ENCODE assay signal across 8 cellular contexts in genomic region chr5:146291421-146292074, GRCh38. TPM values are rescaled to one million over a fixed set of nuclear protein-coding genes. Genes with fewer than 3 reads are reported as not detected.
DNase-seq lines count a peak whose midpoint lies in the region; ATAC-seq, FAIRE-seq and TF ChIP-seq lines count a peak whose summit lies in the region.

No MANE protein-coding gene starts in this region.

- H3K4me1 ChIP-seq in DND-41 (ENCODE audit: insufficient read depth, low read length) (no peaks in the 10 kb centered on the region), mammary epithelial cell (ENCODE audit: insufficient read depth, low read length) (peaks cover 9% of the 10 kb centered on the region), HepG2 (ENCODE audit: insufficient read depth, low read length) (no peaks in the 10 kb centered on the region), stomach (no peaks in the 10 kb centered on the region)

- H3K79me2 ChIP-seq in DND-41 (ENCODE audit: insufficient read depth, low read length), result no peaks in the 10 kb centered on the region
- no peaks in the 10 kb centered on the region for H3K79me2 ChIP-seq in mammary epithelial cell (ENCODE audit: insufficient read depth, low read length)
- H3K79me2 ChIP-seq in HepG2 (ENCODE audit: insufficient read depth, low read length), result no peaks in the 10 kb centered on the region

- H2AFZ ChIP-seq in DND-41 (ENCODE audit: low read depth, low read length) (no peak overlapping the region), mammary epithelial cell (ENCODE audit: low read depth, low read length) (no peak overlapping the region), HepG2 (ENCODE audit: low read length) (no peak overlapping the region)

- 11% methylated on average over 5 of the region's 5 CpGs for WGBS in mammary epithelial cell (ENCODE audit: low coverage, missing lambda C conversion rate)
- 17% methylated on average over 5 of the region's 5 CpGs for WGBS in HepG2 (ENCODE audit: low lambda C conversion rate)
- WGBS in stomach, 5 donors, result 21 to 30% (median 24%) methylated on average over 5 of the region's 5 CpGs

- peak; percentile 45; the same call in 1 of the 2 replicates for TF ChIP-seq RAD21 in HepG2 (CRISPR knock-in tag; IDR thresholded peaks at IDR 0.05)

- BruUV-seq in mammary epithelial cell (replicated peaks; lab: Mats Ljungman, UMichigan), result no TSS peak
- BruUV-seq in HepG2 (replicated peaks; lab: Mats Ljungman, UMichigan), result no TSS peak

- no peak overlapping the region for H3K9ac ChIP-seq in DND-41 (ENCODE audit: low read depth, low read length)
- H3K9ac ChIP-seq in mammary epithelial cell (ENCODE audit: insufficient read depth, low read length), result no peak overlapping the region
- H3K9ac ChIP-seq in HepG2 (ENCODE audit: insufficient read depth, low read depth, low read length), result no peak overlapping the region

- CTCF ChIA-PET in mammary epithelial cell (lab: Charles Lee; ENCODE audit: low non-redundant PET), result no interaction called here
- CTCF ChIA-PET in HepG2 (lab: Yijun Ruan, JAX; ENCODE audit: low intra/inter-chr PET ratio, low total read pairs), result interaction anchor here (2.6 kb wide), 1 partner anchor 135 kb away, joined by 16 read pairs; no protein-coding TSS in a partner anchor

- TF ChIP-seq POLR2A in HepG2 (IDR thresholded peaks at IDR 0.05; ENCODE audit: insufficient read depth in 1 of 2, low read depth in 2 of 2, low read length in 2 of 2), result no peak
- no peak for TF ChIP-seq POLR2A in stomach (IDR thresholded peaks at IDR 0.05)

- FAIRE-seq in GM19239 (lab: Jason Lieb, UNC) (peak; percentile 96), HepG2 (lab: Jason Lieb, UNC) (no peak)

- in situ Hi-C loops in mammary epithelial cell (cut with MboI; ENCODE audit: low sequenced_read_pairs in 2 of 2) (loop anchor here (10.0 kb wide), 1 partner anchor 143 kb away; no protein-coding TSS in a partner anchor), HepG2 (cut with HindIII; ENCODE audit: extremely low pct_ligation_motif_present, low pct_unique_long_range_greater_than_20kb) (no loop called here)

- TF ChIP-seq CTCF in DND-41 (IDR thresholded peaks at IDR 0.05; ENCODE audit: borderline replicate concordance, extremely low read depth, low read length, poor library complexity, severe bottlenecking), result peak; percentile 69
- TF ChIP-seq CTCF in mammary epithelial cell (conservative IDR thresholded peaks at IDR 0.05 in 1 of 2, IDR thresholded peaks at IDR 0.05 in 1 of 2; ENCODE audit: extremely low read depth in 1 of 2, insufficient read depth in 1 of 2, low read depth in 1 of 2, low read length in 2 of 2), result peak; percentile 56 to 61
- TF ChIP-seq CTCF in HepG2 (CRISPR knock-in tag; IDR thresholded peaks at IDR 0.05), result peak; percentile 54
- peak in 2 of 7 experiments; percentile 24 to 34 for TF ChIP-seq CTCF in stomach (IDR thresholded peaks at IDR 0.05)

- no peaks in the 10 kb centered on the region for H4K20me1 ChIP-seq in DND-41 (ENCODE audit: insufficient read depth, low read length)
- H4K20me1 ChIP-seq in mammary epithelial cell (ENCODE audit: insufficient read depth, low read length), result no peaks in the 10 kb centered on the region
- no peaks in the 10 kb centered on the region for H4K20me1 ChIP-seq in HepG2 (ENCODE audit: insufficient read depth, low read length)

- no peak overlapping the region for H3K4me2 ChIP-seq in DND-41 (ENCODE audit: insufficient read depth, low read length)
- H3K4me2 ChIP-seq in mammary epithelial cell (ENCODE audit: insufficient read depth, low read depth, low read length), result no peak overlapping the region
- H3K4me2 ChIP-seq in HepG2 (ENCODE audit: low read depth, low read length), result no peak overlapping the region

- TF ChIP-seq EP300 in HepG2 (IDR thresholded peaks at IDR 0.05; ENCODE audit: low read depth in 2 of 2, low read length in 2 of 2), result no peak
- no peak for TF ChIP-seq EP300 in HepG2 (CRISPR knock-in tag; IDR thresholded peaks at IDR 0.05; ENCODE audit: borderline replicate concordance)
- TF ChIP-seq EP300 in stomach (IDR thresholded peaks at IDR 0.05), result no peak

- H3K4me3 ChIP-seq in DND-41 (ENCODE audit: low read depth in 1 of 2, low read length in 2 of 2) (no peak overlapping the region), mammary epithelial cell (replicated peaks in 1 of 3; ENCODE audit: insufficient read depth in 1 of 3, low read depth in 2 of 3, low read length in 3 of 3) (no peak overlapping the region), HepG2 (replicated peaks in 1 of 3; ENCODE audit: insufficient read depth in 1 of 3, low read depth in 2 of 3, low read length in 3 of 3) (no peak overlapping the region), stomach (no peak overlapping the region)

- ATAC-seq in DND-41 (ENCODE audit: insufficient read depth, low read depth) (peak; percentile 86), HG03280 (IDR thresholded peaks at IDR 0.05; ENCODE audit: unreplicated experiment) (peak; percentile 64), HepG2 (peak; percentile 83)

- POLR2A ChIA-PET in HepG2 (lab: Yijun Ruan, JAX), result no interaction called here

- dilution Hi-C loops in mammary epithelial cell (cut with HindIII; ENCODE audit: low sequenced_read_pairs), result no loop called here

- DNase-seq in DND-41, result peak; percentile 28
- no peak for DNase-seq in GM19239 (ENCODE audit: insufficient read length, low spot score)
- DNase-seq in NCI-H82 treated with DMSO at 0.1 percent for 48 hours (lab: John Stamatoyannopoulos, UW; ENCODE audit: unreplicated experiment), result peak; percentile 12
- peak; percentile 26 for DNase-seq in mammary epithelial cell
- peak; percentile 64 for DNase-seq in HepG2 (ENCODE audit: low spot score)
- no peak for DNase-seq in stomach
- DNase-seq in activated CD8-positive, alpha-beta memory T cell treated with anti-CD3 and anti-CD28 coated beads, Interleukin-2, amount 50 U/mL, for 48 hours, result no peak

- H3K27me3 ChIP-seq in DND-41 (ENCODE audit: insufficient read depth, low read length, poor library complexity), result no peaks in the 10 kb centered on the region
- no peaks in the 10 kb centered on the region for H3K27me3 ChIP-seq in mammary epithelial cell (ENCODE audit: insufficient read depth, low read length)
- no peaks in the 10 kb centered on the region for H3K27me3 ChIP-seq in HepG2 (ENCODE audit: control insufficient read depth in 1 of 2, insufficient read depth in 2 of 2, low read length in 2 of 2)
- H3K27me3 ChIP-seq in stomach, result no peaks in the 10 kb centered on the region

- intact Hi-C loops in mammary epithelial cell (cut with micrococcal nuclease) (loop anchor here (1.0 kb wide), 1 partner anchor 136 kb away; no protein-coding TSS in a partner anchor), HepG2 (cut with micrococcal nuclease; ENCODE audit: unreplicated experiment) (loop anchor here (1.0 kb wide), 1 partner anchor 136 kb away; no protein-coding TSS in a partner anchor), stomach (cut with DNase I; ENCODE audit: low total_unique reads) (loop anchor here (10.0 kb wide), 1 partner anchor 133 kb away; no protein-coding TSS in a partner anchor)

- H3K36me3 ChIP-seq in DND-41 (ENCODE audit: insufficient read depth, low read length) (peaks cover 8% of the 10 kb centered on the region), mammary epithelial cell (ENCODE audit: insufficient read depth, low read length) (peaks cover 8% of the 10 kb centered on the region), HepG2 (replicated peaks in 1 of 2; ENCODE audit: control insufficient read depth in 1 of 2, insufficient read depth in 2 of 2, low read length in 2 of 2) (peaks cover 1 to 4% of the 10 kb centered on the region in 2 experiments; a peak in 2 of 5 replicates), stomach (peaks cover 0 to 15% (median 12%) of the 10 kb centered on the region in 4 donors)

- H3K9me3 ChIP-seq in DND-41 (ENCODE audit: insufficient read depth, low read length, severe bottlenecking) (no peaks in the 10 kb centered on the region), mammary epithelial cell (replicated peaks; ENCODE audit: insufficient read depth, low read length) (no peaks in the 10 kb centered on the region), HepG2 (ENCODE audit: low read length) (no peaks in the 10 kb centered on the region), stomach (no peaks in the 10 kb centered on the region)

- H3K27ac ChIP-seq in DND-41 (ENCODE audit: low read length), result no peak overlapping the region
- H3K27ac ChIP-seq in mammary epithelial cell (ENCODE audit: insufficient read depth, low read depth, low read length), result no peak overlapping the region
- no peak overlapping the region for H3K27ac ChIP-seq in HepG2 (ENCODE audit: extremely low read length, insufficient read depth, low read length)
- H3K27ac ChIP-seq in stomach, result no peak overlapping the region

TF ChIP-seq in HepG2, 621 proteins besides CTCF, POLR2A, EP300 and RAD21 (continues in another document):
- no peak for TF ChIP-seq BHLHE40 (IDR thresholded peaks at IDR 0.05; ENCODE audit: low read length)
- TF ChIP-seq FIP1L1 (IDR thresholded peaks at IDR 0.05; ENCODE audit: borderline replicate concordance, insufficient read depth, low read depth, low read length), result no peak
- no peak for TF ChIP-seq ZFP1 (CRISPR knock-in tag; IDR thresholded peaks at IDR 0.05)

RNA-seq across cellular contexts. Expression of gene POU4F3, which starts 47.1 kb away (rescaled TPM):
- total RNA-seq in mammary epithelial cell (not detected), HepG2 (2016; rRNA removed; fragmentation: Illumina TruSeq; extraction: Trizol) (0.08 TPM in 1 of 2 replicates, not detected in the other), stomach (not detected)
- polyA plus RNA-seq in mammary epithelial cell (0.02 TPM), HepG2 (2011; rRNA removed) (not detected in 2 replicates), stomach (under 1 TPM in 1 of 3 donors, not detected in 2; 0.12 TPM)
- polyA minus RNA-seq in mammary epithelial cell, result not detected
- not detected in 2 replicates for total RNA-seq in HepG2 (2016; cell fraction: cytosol; rRNA removed; fragmentation: Illumina TruSeq; extraction: Trizol; ENCODE audit: low read depth)
- total RNA-seq in HepG2 (2016; cell fraction: insoluble cytoplasmic fraction; rRNA removed; fragmentation: Illumina TruSeq; extraction: Trizol), result not detected in 2 replicates
- not detected in 2 replicates for total RNA-seq in HepG2 (2016; cell fraction: membrane; rRNA removed; fragmentation: Illumina TruSeq; extraction: Trizol)
- not detected in 2 replicates for total RNA-seq in HepG2 (2016; cell fraction: nucleus; rRNA removed; fragmentation: Illumina TruSeq; extraction: Trizol)
- 0.03 and 0.07 TPM in 2 replicates for polyA plus RNA-seq in HepG2 (2011; cell fraction: cytosol; rRNA removed)
- 0.08 TPM in 1 of 2 replicates, not detected in the other for polyA plus RNA-seq in HepG2 (2011; cell fraction: nucleus; rRNA removed)
- polyA plus RNA-seq in HepG2 (2012), result not detected in 2 replicates
- polyA plus RNA-seq in HepG2 (2016; cell fraction: cytosol; fragmentation: Illumina TruSeq; extraction: Trizol; ENCODE audit: low read depth), result not detected in 2 replicates
- polyA plus RNA-seq in HepG2 (2016; cell fraction: insoluble cytoplasmic fraction; fragmentation: Illumina TruSeq; extraction: Trizol; ENCODE audit: low read depth), result not detected in 2 replicates
- not detected in 2 replicates for polyA plus RNA-seq in HepG2 (2016; cell fraction: membrane; fragmentation: Illumina TruSeq; extraction: Trizol; ENCODE audit: low read depth)
- not detected in 2 replicates for polyA plus RNA-seq in HepG2 (2016; cell fraction: nucleus; fragmentation: Illumina TruSeq; extraction: Trizol; ENCODE audit: insufficient read depth, low read depth)
- not detected in 2 replicates for polyA minus RNA-seq in HepG2 (2011; rRNA and poly(A)+ RNA removed; ENCODE audit: low replicate concordance)
- polyA minus RNA-seq in HepG2 (2011; cell fraction: cytosol; rRNA and poly(A)+ RNA removed), result not detected in 2 replicates
- not detected in 2 replicates for polyA minus RNA-seq in HepG2 (2011; cell fraction: nucleus; rRNA and poly(A)+ RNA removed)

Comparison
In these comparisons a context has a peak if more than half of its experiments do, and no peak if none do; other contexts are left out.
1. DNase-seq: peak in DND-41 (single experiment), NCI-H82 treated with DMSO at 0.1 percent for 48 hours (single experiment), mammary epithelial cell (single experiment) and HepG2 (single experiment); none in GM19239 (single experiment), stomach (single experiment) and activated CD8-positive, alpha-beta memory T cell treated with anti-CD3 and anti-CD28 coated beads, Interleukin-2, amount 50 U/mL, for 48 hours (single experiment).
2. Peak in every context shown above with its lines, with median percentiles within 50 percentile points of each other: ATAC-seq.